Comparison of ENCODE assay signal across 29 cellular contexts in the genomic region with DNA sequence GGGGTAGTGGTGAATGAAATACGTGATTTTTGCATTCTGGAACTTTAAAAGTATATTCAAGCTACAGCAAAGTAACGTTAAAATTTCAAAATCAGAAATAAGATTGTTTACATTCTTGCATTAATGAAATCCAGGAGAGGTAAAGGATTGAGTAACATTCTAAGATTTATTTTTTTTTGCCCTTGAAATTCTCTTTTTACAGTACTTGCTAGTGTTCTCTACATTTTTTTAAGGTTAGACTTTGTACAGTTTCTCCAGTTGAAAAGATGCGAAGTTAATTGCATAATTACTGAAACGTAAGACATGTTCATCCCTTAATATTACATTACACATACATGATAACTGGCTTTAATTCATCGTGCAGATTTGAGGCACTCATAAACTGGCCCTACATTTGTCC.
DNase-seq lines count a peak whose midpoint lies in the region; ATAC-seq, FAIRE-seq and TF ChIP-seq lines count a peak whose summit lies in the region.
"Had no signal": no experiment of that assay in that cellular context is flagged by ENCODE, and none has a peak within 500 bp of the region (broad histone marks: within the 10 kb centered on the region; RNA-seq: fewer than 3 reads in every experiment).

No MANE protein-coding gene starts in this region.

- H3K9me3 Mint-ChIP-seq in Calu3 (ENCODE audit: low read depth, unreplicated experiment) = no peaks in the 10 kb centered on the region
- H3K9me3 Mint-ChIP-seq: CD4-positive, alpha-beta memory T cell had no signal

- no peak overlapping the region for H3K9ac ChIP-seq in HepG2 (ENCODE audit: insufficient read depth, low read depth, low read length)
- H3K9ac ChIP-seq: BLaER1 treated with 17β-estradiol and CSF1 and Interleukin-3, amounts not matched to agents 10 nM and 100 nM had no signal

- DNase-seq in HepG2 (ENCODE audit: low spot score) = no peak
- no peak for DNase-seq in right lobe of liver
- peak; percentile 26 for DNase-seq in fibroblast of villous mesenchyme (ENCODE audit: low read depth)
- no peak for DNase-seq in foreskin keratinocyte
- no peak for DNase-seq in Calu3
- no peak for DNase-seq in NCI-H1092 (lab: John Stamatoyannopoulos, UW)
- DNase-seq: AML-193; CD4-positive, alpha-beta memory T cell; COR-L47; DMS 273 treated with DMSO at 0.1 percent for 48 hours; DMS79; EL; GDM1; KBM-7; MV-4-11; NCI-H1105 treated with DMSO at 0.1 percent for 48 hours; NCI-H146; NCI-H1930; NCI-H2107; NCI-H526 treated with DMSO at 0.1 percent for 48 hours; PC-9 had no signal

- in situ Hi-C loops in HepG2 (cut with HindIII; ENCODE audit: extremely low pct_ligation_motif_present, low pct_unique_long_range_greater_than_20kb) = no loop called here

- no peak for TF ChIP-seq CTCF in HepG2 (CRISPR knock-in tag; IDR thresholded peaks at IDR 0.05)
- no peak for TF ChIP-seq CTCF in right lobe of liver (IDR thresholded peaks at IDR 0.05)
- TF ChIP-seq CTCF in VCaP (conservative IDR thresholded peaks at IDR 0.05) = no peak
- no peak for TF ChIP-seq CTCF in fibroblast of villous mesenchyme (IDR thresholded peaks at IDR 0.05; ENCODE audit: insufficient read depth, low read depth, low read length)
- no peak for TF ChIP-seq CTCF in foreskin keratinocyte (conservative IDR thresholded peaks at IDR 0.05)
- TF ChIP-seq CTCF in Calu3 (IDR thresholded peaks at IDR 0.05; ENCODE audit: unreplicated experiment) = no peak

- ATAC-seq in HepG2 = no peak
- ATAC-seq in right lobe of liver = no peak
- no peak for ATAC-seq in foreskin keratinocyte
- ATAC-seq: GM12878, HCT116, Right ventricle myocardium inferior had no signal

- peaks cover 45% of the 10 kb centered on the region for H3K4me1 ChIP-seq in HepG2 (ENCODE audit: insufficient read depth, low read length)
- H3K4me1 ChIP-seq in right lobe of liver = peaks cover 0 to 12% (median 3%) of the 10 kb centered on the region in 4 donors
- H3K4me1 ChIP-seq in foreskin keratinocyte = no peaks in the 10 kb centered on the region

- no peak for TF ChIP-seq RAD21 in HepG2 (CRISPR knock-in tag; IDR thresholded peaks at IDR 0.05)

- H3K36me3 ChIP-seq in HepG2 (replicated peaks in 1 of 2; ENCODE audit: control insufficient read depth in 1 of 2, insufficient read depth in 2 of 2, low read length in 2 of 2) (peaks cover 2% of the 10 kb centered on the region in 2 experiments; a peak in 2 of 5 replicates), right lobe of liver (no peaks in the 10 kb centered on the region)

- H3K27me3 Mint-ChIP-seq in Calu3 (ENCODE audit: unreplicated experiment) = no peaks in the 10 kb centered on the region
- H3K27me3 Mint-ChIP-seq: CD4-positive, alpha-beta memory T cell had no signal

- H3K9me3 ChIP-seq in HepG2 (ENCODE audit: low read length) (no peaks in the 10 kb centered on the region), right lobe of liver (no peaks in the 10 kb centered on the region)
- H3K9me3 ChIP-seq: BLaER1 treated with 17β-estradiol and CSF1 and Interleukin-3, amounts not matched to agents 10 nM and 100 nM; SJSA1 had no signal

- no peak for FAIRE-seq in HepG2 (lab: Jason Lieb, UNC)
- FAIRE-seq: A204.1, GM12878, H1 had no signal

- peaks cover 39% of the 10 kb centered on the region for H3K36me3 Mint-ChIP-seq in Calu3 (ENCODE audit: insufficient read depth, unreplicated experiment)

- no peaks in the 10 kb centered on the region for H4K20me1 ChIP-seq in HepG2 (ENCODE audit: insufficient read depth, low read length)

- POLR2A ChIA-PET in HepG2 (lab: Yijun Ruan, JAX) = interaction anchor here (6.0 kb wide), 1 partner anchor 14 kb away, joined by 103 read pairs; no protein-coding TSS in a partner anchor

- intact Hi-C loops in HepG2 (cut with micrococcal nuclease; ENCODE audit: unreplicated experiment) (loop anchor here (2.0 kb wide), 1 partner anchor 578 kb away; no protein-coding TSS in a partner anchor), right lobe of liver (cut with DNase I) (no loop called here), Calu3 (cut with micrococcal nuclease; ENCODE audit: unreplicated experiment) (no loop called here)

- no peaks in the 10 kb centered on the region for H3K79me2 ChIP-seq in HepG2 (ENCODE audit: insufficient read depth, low read length)

- no peak for TF ChIP-seq EP300 in HepG2 (IDR thresholded peaks at IDR 0.05; ENCODE audit: low read depth in 2 of 2, low read length in 2 of 2)
- TF ChIP-seq EP300 in HepG2 (CRISPR knock-in tag; IDR thresholded peaks at IDR 0.05; ENCODE audit: borderline replicate concordance) = no peak

- no peaks in the 10 kb centered on the region for H3K27me3 ChIP-seq in HepG2 (ENCODE audit: control insufficient read depth in 1 of 2, insufficient read depth in 2 of 2, low read length in 2 of 2)
- H3K27me3 ChIP-seq in right lobe of liver = no peaks in the 10 kb centered on the region
- H3K27me3 ChIP-seq in foreskin keratinocyte = no peaks in the 10 kb centered on the region
- H3K27me3 ChIP-seq: BLaER1 treated with 17β-estradiol and CSF1 and Interleukin-3, amounts not matched to agents 10 nM and 100 nM; SJSA1 had no signal

- H3K4me2 ChIP-seq in HepG2 (ENCODE audit: low read depth, low read length) = no peak overlapping the region
- H3K4me2 ChIP-seq: BLaER1 treated with 17β-estradiol and CSF1 and Interleukin-3, amounts not matched to agents 10 nM and 100 nM; PC-9 had no signal

- TF ChIP-seq POLR2A in HepG2 (IDR thresholded peaks at IDR 0.05; ENCODE audit: insufficient read depth in 1 of 2, low read depth in 2 of 2, low read length in 2 of 2) (no peak), right lobe of liver (IDR thresholded peaks at IDR 0.05) (no peak)

- no peak overlapping the region for H3K27ac ChIP-seq in HepG2 (ENCODE audit: extremely low read length, insufficient read depth, low read length)
- no peak overlapping the region for H3K27ac ChIP-seq in right lobe of liver
- H3K27ac ChIP-seq in VCaP = peak overlapping the region; percentile 96
- H3K27ac ChIP-seq in foreskin keratinocyte = no peak overlapping the region
- H3K27ac ChIP-seq: BLaER1 treated with 17β-estradiol and CSF1 and Interleukin-3, amounts not matched to agents 10 nM and 100 nM; PC-9; SJSA1 had no signal

- H3K4me3 ChIP-seq in HepG2 (replicated peaks in 1 of 3; ENCODE audit: insufficient read depth in 1 of 3, low read depth in 2 of 3, low read length in 3 of 3) = no peak overlapping the region
- H3K4me3 ChIP-seq in right lobe of liver = no peak overlapping the region
- no peak overlapping the region for H3K4me3 ChIP-seq in fibroblast of villous mesenchyme (ENCODE audit: low read depth, low read length)
- H3K4me3 ChIP-seq: BLaER1 treated with 17β-estradiol and CSF1 and Interleukin-3, amounts not matched to agents 10 nM and 100 nM; GM12878; PC-9; SJSA1 had no signal

- WGBS in HepG2 (ENCODE audit: low lambda C conversion rate) = 91% methylated on average over 5 of the region's 5 CpGs
- WGBS in right lobe of liver (ENCODE audit: insufficient coverage, low coverage, low lambda C conversion rate, missing lambda C conversion rate) = 88% methylated on average over 5 of the region's 5 CpGs

- CTCF ChIA-PET in HepG2 (lab: Yijun Ruan, JAX; ENCODE audit: low intra/inter-chr PET ratio, low total read pairs) (interaction anchor here (4.4 kb wide), 1 partner anchor 15 kb away, joined by 70 read pairs; no protein-coding TSS in a partner anchor), Calu3 (lab: Charles Lee) (no interaction called here)

- peaks cover 42% of the 10 kb centered on the region for H3K4me1 Mint-ChIP-seq in Calu3 (ENCODE audit: low read depth, unreplicated experiment)

- H3K27ac Mint-ChIP-seq in Calu3 (ENCODE audit: unreplicated experiment) = no peak overlapping the region

- no peak overlapping the region for H3K4me3 Mint-ChIP-seq in Calu3 (ENCODE audit: low read depth, unreplicated experiment)
- H3K4me3 Mint-ChIP-seq: CD4-positive, alpha-beta memory T cell had no signal

- no peak overlapping the region for H2AFZ ChIP-seq in HepG2 (ENCODE audit: low read length)
- H2AFZ ChIP-seq: PC-9 had no signal

- BruUV-seq in HepG2 (replicated peaks; lab: Mats Ljungman, UMichigan) = no TSS peak
- BruUV-seq in Calu3 (replicated peaks; lab: Mats Ljungman, UMichigan) = no TSS peak

TF ChIP-seq in HepG2, 621 proteins besides CTCF, POLR2A, EP300 and RAD21:
- TF ChIP-seq POLR2AphosphoS2 (IDR thresholded peaks at IDR 0.05; ENCODE audit: low read depth, low read length) (0 out of 2 replicates have a peak, but pooled peaks have one; percentile 27), RFX5 (IDR thresholded peaks at IDR 0.05; ENCODE audit: low read depth, low read length) (no peak)
